ENCODE assay signal across 9 cellular contexts in the genomic region with DNA sequence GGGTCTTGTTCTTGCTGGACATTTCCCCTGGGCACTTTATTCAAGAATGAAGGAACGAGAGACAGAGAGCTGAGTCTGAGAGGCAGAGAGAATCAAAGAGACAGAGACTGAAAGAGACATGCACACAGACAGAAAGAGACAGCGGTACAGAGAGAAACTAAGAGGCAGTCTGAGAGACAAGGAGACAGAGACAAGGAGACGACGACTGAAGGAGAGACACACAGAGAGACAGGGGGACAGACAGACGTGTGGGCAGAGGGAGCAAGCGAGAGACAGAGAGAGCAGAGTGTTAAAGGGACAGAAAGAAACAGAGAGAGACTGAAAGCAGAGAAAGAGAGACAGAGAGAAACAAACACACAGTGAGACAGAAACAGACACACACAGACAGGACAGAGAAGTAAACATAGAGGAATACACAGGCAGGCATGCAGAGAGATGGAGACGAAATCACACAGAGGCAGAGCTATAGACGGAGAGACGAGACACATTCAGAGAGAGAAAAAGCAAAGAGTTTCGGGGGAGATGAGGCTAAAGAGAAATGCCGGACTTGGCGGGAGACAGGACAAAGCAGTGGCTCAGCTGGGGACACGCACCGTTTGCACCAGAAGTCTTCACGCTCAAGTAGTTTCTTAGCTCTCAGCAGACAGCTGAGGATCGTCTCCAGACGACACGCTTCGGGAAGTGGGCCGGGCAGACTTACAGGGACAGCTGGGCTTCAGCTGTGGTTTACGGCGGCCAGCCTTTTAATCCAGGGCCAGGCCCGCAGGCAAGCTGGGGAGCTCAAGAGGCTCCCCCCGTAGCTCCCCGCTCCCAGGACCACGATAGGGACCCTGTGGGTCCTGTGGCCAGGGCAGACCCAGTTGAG. TPM values are rescaled to one million over a fixed set of nuclear protein-coding genes. Genes with fewer than 3 reads are reported as not detected.
DNase-seq lines count a peak whose midpoint lies in the region; ATAC-seq and TF ChIP-seq lines count a peak whose summit lies in the region.
"Had no signal": no experiment of that assay in that cellular context is flagged by ENCODE, and none has a peak within 500 bp of the region (broad histone marks: within the 10 kb centered on the region; RNA-seq: fewer than 3 reads in every experiment).

No MANE protein-coding gene starts in this region.

- no peaks in the 10 kb centered on the region for H3K9me3 ChIP-seq in neuron (ENCODE audit: low read length)

- no peaks in the 10 kb centered on the region for H3K4me1 Mint-ChIP-seq in activated T-helper 2 cell treated with anti-CD3 and anti-CD28 coated beads, Interferon-gamma antibody, Interleukin-2, Interleukin-4, amounts not matched to agents 10 μg/mL and 5 μg/mL and 100 μg/mL, durations not matched to agents 14 hours and 24 hours and 36 hours (ENCODE audit: low read depth)

- no peaks in the 10 kb centered on the region for H3K36me3 ChIP-seq in neuron (ENCODE audit: insufficient read depth, low read length)

- H3K27me3 ChIP-seq in neuron (ENCODE audit: insufficient read depth, low read length) = no peaks in the 10 kb centered on the region

- H3K4me3 Mint-ChIP-seq in activated T-helper 2 cell treated with anti-CD3 and anti-CD28 coated beads, Interferon-gamma antibody, Interleukin-2, Interleukin-4, amounts not matched to agents 10 μg/mL and 5 μg/mL and 100 μg/mL, durations not matched to agents 14 hours and 24 hours and 36 hours (ENCODE audit: low read depth) = no peak overlapping the region
- H3K4me3 Mint-ChIP-seq: activated T-cell treated with anti-CD3 and anti-CD28 coated beads, Interleukin-2, amount 50 U/mL, for 24 hours had no signal

- peaks cover 7% of the 10 kb centered on the region for H3K9me3 Mint-ChIP-seq in activated T-helper 2 cell treated with anti-CD3 and anti-CD28 coated beads, Interferon-gamma antibody, Interleukin-2, Interleukin-4, amounts not matched to agents 10 μg/mL and 5 μg/mL and 100 μg/mL, durations not matched to agents 14 hours and 24 hours and 36 hours

- ATAC-seq in GM18520 (IDR thresholded peaks at IDR 0.05; ENCODE audit: unreplicated experiment) = no peak

- H3K4me3 ChIP-seq in AG10803 (ENCODE audit: low read length) (peak overlapping the region; percentile 25), neuron (ENCODE audit: low read length) (no peak overlapping the region)

- H2AFZ ChIP-seq in neuron (ENCODE audit: low read depth, low read length) = peak overlapping the region; percentile 42

- DNase-seq in AG10803 (ENCODE audit: low read depth) (peak; percentile 73), NCI-H446 treated with DMSO at 0.1 percent for 48 hours (lab: John Stamatoyannopoulos, UW) (peak; percentile 39), fibroblast of gingiva (ENCODE audit: low read depth) (peak; percentile 40)
- no peak for DNase-seq in activated effector memory CD4-positive, alpha-beta T cell treated with anti-CD3 and anti-CD28 coated beads, Interleukin-2, amount 50 U/mL, for 16 hours
- no peak for DNase-seq in activated T-helper 2 cell treated with anti-CD3 and anti-CD28 coated beads, Interferon-gamma antibody, Interleukin-2, Interleukin-4, amounts not matched to agents 10 μg/mL and 5 μg/mL and 100 μg/mL, durations not matched to agents 14 hours and 24 hours and 36 hours (ENCODE audit: low spot score)
- no peak for DNase-seq in activated CD4-positive, alpha-beta T cell treated with anti-CD3 and anti-CD28 coated beads, Interleukin-2, amount 50 U/mL, for 1 hour
- DNase-seq: activated T-cell treated with anti-CD3 and anti-CD28 coated beads, Interleukin-2, amount 50 U/mL, for 24 hours had no signal

- H3K27me3 Mint-ChIP-seq in activated T-helper 2 cell treated with anti-CD3 and anti-CD28 coated beads, Interferon-gamma antibody, Interleukin-2, Interleukin-4, amounts not matched to agents 10 μg/mL and 5 μg/mL and 100 μg/mL, durations not matched to agents 14 hours and 24 hours and 36 hours (ENCODE audit: low read depth) = peaks cover 13% of the 10 kb centered on the region

- intact Hi-C loops in activated T-helper 2 cell treated with anti-CD3 and anti-CD28 coated beads, Interferon-gamma antibody, Interleukin-2, Interleukin-4, amounts not matched to agents 10 μg/mL and 5 μg/mL and 100 μg/mL, durations not matched to agents 14 hours and 24 hours and 36 hours (cut with micrococcal nuclease) = no loop called here

- peaks cover under 1% of the 10 kb centered on the region for H3K36me3 Mint-ChIP-seq in activated T-helper 2 cell treated with anti-CD3 and anti-CD28 coated beads, Interferon-gamma antibody, Interleukin-2, Interleukin-4, amounts not matched to agents 10 μg/mL and 5 μg/mL and 100 μg/mL, durations not matched to agents 14 hours and 24 hours and 36 hours (ENCODE audit: low read depth)

- TF ChIP-seq CTCF in AG10803 (conservative IDR thresholded peaks at IDR 0.05; ENCODE audit: low read length) = no peak

- H3K27ac Mint-ChIP-seq in activated T-helper 2 cell treated with anti-CD3 and anti-CD28 coated beads, Interferon-gamma antibody, Interleukin-2, Interleukin-4, amounts not matched to agents 10 μg/mL and 5 μg/mL and 100 μg/mL, durations not matched to agents 14 hours and 24 hours and 36 hours = no peak overlapping the region
- H3K27ac Mint-ChIP-seq: activated T-cell treated with anti-CD3 and anti-CD28 coated beads, Interleukin-2, amount 50 U/mL, for 24 hours had no signal

- peaks cover 22% of the 10 kb centered on the region for H3K4me1 ChIP-seq in neuron (ENCODE audit: insufficient read depth, low read length)

RNA-seq across cellular contexts. Expression of gene DLG1, which starts 56.0 kb away (rescaled TPM):
- total RNA-seq in activated T-helper 2 cell treated with anti-CD3 and anti-CD28 coated beads, Interferon-gamma antibody, Interleukin-2, Interleukin-4, amounts not matched to agents 10 μg/mL and 5 μg/mL and 100 μg/mL, durations not matched to agents 14 hours and 24 hours and 36 hours = 77.5 and 84.1 TPM in 2 replicates

Comparison
In these comparisons a context has a peak if more than half of its experiments do, and no peak if none do; other contexts are left out.
1. DNase-seq: peak in AG10803 (single experiment), NCI-H446 treated with DMSO at 0.1 percent for 48 hours (single experiment) and fibroblast of gingiva (single experiment); none in activated effector memory CD4-positive, alpha-beta T cell treated with anti-CD3 and anti-CD28 coated beads, Interleukin-2, amount 50 U/mL, for 16 hours (single experiment), activated T-helper 2 cell treated with anti-CD3 and anti-CD28 coated beads, Interferon-gamma antibody, Interleukin-2, Interleukin-4, amounts not matched to agents 10 μg/mL and 5 μg/mL and 100 μg/mL, durations not matched to agents 14 hours and 24 hours and 36 hours (single experiment) and activated CD4-positive, alpha-beta T cell treated with anti-CD3 and anti-CD28 coated beads, Interleukin-2, amount 50 U/mL, for 1 hour (single experiment).